Comparison of ENCODE assay signal across 12 cellular contexts in the genomic region with DNA sequence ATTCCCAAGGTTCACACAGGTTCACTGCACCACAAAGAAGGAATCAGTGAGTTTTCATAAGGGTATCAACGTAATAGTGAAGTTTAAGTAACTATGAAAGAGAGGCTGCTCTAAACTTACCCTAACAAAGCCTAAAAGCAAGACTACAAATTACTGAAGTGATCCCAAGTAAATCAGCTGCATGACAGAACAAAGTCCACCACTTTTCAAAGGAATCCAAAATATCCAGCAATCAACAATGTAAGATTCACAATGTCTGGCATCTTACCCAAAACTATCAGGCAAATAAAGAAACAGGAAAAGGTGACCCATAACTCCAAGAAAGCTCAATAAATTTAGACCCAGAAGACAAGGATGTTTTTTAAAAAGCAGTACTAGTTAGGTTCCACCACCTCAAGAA.
DNase-seq lines count a peak whose midpoint lies in the region; ATAC-seq and TF ChIP-seq lines count a peak whose summit lies in the region.
"Had no signal": no experiment of that assay in that cellular context is flagged by ENCODE, and none has a peak within 500 bp of the region (broad histone marks: within the 10 kb centered on the region; RNA-seq: fewer than 3 reads in every experiment).

No MANE protein-coding gene starts in this region.

- H4K5ac ChIP-seq in mesendoderm (ENCODE audit: low read length) = no peak overlapping the region

- no peak overlapping the region for H2AK5ac ChIP-seq in mesendoderm (ENCODE audit: low read length)

- H2BK15ac ChIP-seq in mesendoderm (replicated peaks; ENCODE audit: low read depth) = no peak overlapping the region

- DNase-seq in heart left ventricle (no peak), left ventricle myocardium superior (no peak), choroid plexus epithelial cell (ENCODE audit: low read depth) (peak; percentile 39), mesendoderm (peak; percentile 54), aorta (no peak), omental fat pad (ENCODE audit: low spot score) (no peak), activated gamma-delta T cell treated with Interleukin-2 at 50 U/mL for 16 hours (no peak)
- DNase-seq: activated CD8-positive, alpha-beta T cell treated with anti-CD3 and anti-CD28 coated beads, Interleukin-2, amount 10 ng/mL, durations not matched to agents 7 days and 5 days; activated gamma-delta T cell; COR-L47; T1000 had no signal

- peak overlapping the region; percentile 17 for H3K56ac ChIP-seq in mesendoderm (ENCODE audit: low read length)

- TF ChIP-seq CTCF in heart left ventricle (IDR thresholded peaks at IDR 0.05) (no peak), choroid plexus epithelial cell (conservative IDR thresholded peaks at IDR 0.05; ENCODE audit: low read depth, low read length) (no peak), omental fat pad (IDR thresholded peaks at IDR 0.05) (no peak)

- intact Hi-C loops in heart left ventricle (cut with DNase I) = loop anchor here in 1 of 10 donors (5.0 kb wide), 1 partner anchor 44 kb away; no protein-coding TSS in a partner anchor
- intact Hi-C loops in left ventricle myocardium superior (cut with micrococcal nuclease) = no loop called here
- intact Hi-C loops in aorta (cut with DNase I) = no loop called here

- H3K36me3 ChIP-seq in heart left ventricle (no peaks in the 10 kb centered on the region), mesendoderm (ENCODE audit: control insufficient read depth, insufficient read depth, low read length) (no peaks in the 10 kb centered on the region), aorta (ENCODE audit: control insufficient read depth in 1 of 2, insufficient read depth in 2 of 2, low read length in 1 of 2) (no peaks in the 10 kb centered on the region)

- no peak overlapping the region for H3K23ac ChIP-seq in mesendoderm (ENCODE audit: low read length)

- H3K18ac ChIP-seq in mesendoderm (ENCODE audit: low read length) = peak overlapping the region; percentile 71

- H2BK120ac ChIP-seq in mesendoderm (ENCODE audit: low read depth, low read length) = no peak overlapping the region

- H3K27me3 ChIP-seq in heart left ventricle (no peaks in the 10 kb centered on the region), mesendoderm (ENCODE audit: insufficient read depth, low read length, poor library complexity) (no peaks in the 10 kb centered on the region), aorta (ENCODE audit: control insufficient read depth in 1 of 2, insufficient read depth in 2 of 2, low read length in 1 of 2) (no peaks in the 10 kb centered on the region)

- TF ChIP-seq POLR2A in heart left ventricle (IDR thresholded peaks at IDR 0.05) = no peak

- H3K9ac ChIP-seq in mesendoderm (ENCODE audit: low read length) = no peak overlapping the region

- peaks cover 8% of the 10 kb centered on the region for H3K79me1 ChIP-seq in mesendoderm (ENCODE audit: low read length)

- H4K8ac ChIP-seq in mesendoderm (ENCODE audit: low read depth, low read length) = no peak overlapping the region

- ATAC-seq in heart left ventricle = peak in 1 of 4 donors; percentile 7
- ATAC-seq in left ventricle myocardium superior = no peak
- no peak for ATAC-seq in aorta (ENCODE audit: low FRiP score)
- ATAC-seq in omental fat pad (ENCODE audit: low FRiP score) = no peak
- ATAC-seq in HG03108 (IDR thresholded peaks at IDR 0.05; ENCODE audit: unreplicated experiment) = no peak
- ATAC-seq: activated CD8-positive, alpha-beta T cell treated with anti-CD3 and anti-CD28 coated beads, Interleukin-2, amount 10 ng/mL, durations not matched to agents 7 days and 5 days had no signal

- 61 to 74% (median 68%) methylated on average over 1 of the region's 1 CpG for WGBS in heart left ventricle, 4 donors
- no CpG with 5 or more reads among the region's 1 CpG for WGBS in mesendoderm (ENCODE audit: extremely low coverage, insufficient coverage, low lambda C conversion rate)
- WGBS in aorta, 2 donors = 24 to 48% methylated on average over 1 of the region's 1 CpG

- H3K4ac ChIP-seq in mesendoderm (ENCODE audit: low read depth, low read length) = no peak overlapping the region

- peaks cover 0 to 5% (median 0%) of the 10 kb centered on the region in 12 donors for H3K9me3 ChIP-seq in heart left ventricle
- H3K9me3 ChIP-seq in aorta (ENCODE audit: control insufficient read depth, low read length) = no peaks in the 10 kb centered on the region

- H3K79me2 ChIP-seq in mesendoderm (ENCODE audit: control insufficient read depth, insufficient read depth, low read length) = peaks cover 25% of the 10 kb centered on the region

- peak overlapping the region in 7 of 12 donors; percentile 18 to 63 (median 34) for H3K27ac ChIP-seq in heart left ventricle
- no peak overlapping the region for H3K27ac ChIP-seq in mesendoderm (ENCODE audit: low read depth, low read length)
- peak overlapping the region; percentile 60 to 89 for H3K27ac ChIP-seq in aorta (ENCODE audit: low read depth in 1 of 2, low read length in 2 of 2)

- H2BK5ac ChIP-seq in mesendoderm (ENCODE audit: low read length) = no peak overlapping the region

- H3K4me2 ChIP-seq in mesendoderm (ENCODE audit: low read length) = no peak overlapping the region

- H3K4me1 ChIP-seq in heart left ventricle (peaks cover 0 to 59% (median 17%) of the 10 kb centered on the region in 12 donors), mesendoderm (ENCODE audit: control insufficient read depth, low read depth, low read length) (peaks cover 11% of the 10 kb centered on the region), aorta (ENCODE audit: control insufficient read depth in 1 of 2, insufficient read depth in 2 of 2, low read length in 2 of 2) (peaks cover 4 to 12% of the 10 kb centered on the region in 2 donors)

- H3K4me3 ChIP-seq in heart left ventricle (no peak overlapping the region), choroid plexus epithelial cell (ENCODE audit: low read depth, low read length) (no peak overlapping the region), mesendoderm (ENCODE audit: low read length) (no peak overlapping the region), aorta (ENCODE audit: low read length in 2 of 2) (peak overlapping the region in 1 of 2 donors; percentile 34)

Comparison
In these comparisons a context has a peak if more than half of its experiments do, and no peak if none do; other contexts are left out.
1. DNase-seq: peak in choroid plexus epithelial cell (single experiment) and mesendoderm (single experiment); none in heart left ventricle (0 of 5), left ventricle myocardium superior (single experiment), aorta (0 of 2), omental fat pad (single experiment) and activated gamma-delta T cell treated with Interleukin-2 at 50 U/mL for 16 hours (single experiment).